Comparison of ENCODE assay signal across 8 cellular contexts in the genomic region with DNA sequence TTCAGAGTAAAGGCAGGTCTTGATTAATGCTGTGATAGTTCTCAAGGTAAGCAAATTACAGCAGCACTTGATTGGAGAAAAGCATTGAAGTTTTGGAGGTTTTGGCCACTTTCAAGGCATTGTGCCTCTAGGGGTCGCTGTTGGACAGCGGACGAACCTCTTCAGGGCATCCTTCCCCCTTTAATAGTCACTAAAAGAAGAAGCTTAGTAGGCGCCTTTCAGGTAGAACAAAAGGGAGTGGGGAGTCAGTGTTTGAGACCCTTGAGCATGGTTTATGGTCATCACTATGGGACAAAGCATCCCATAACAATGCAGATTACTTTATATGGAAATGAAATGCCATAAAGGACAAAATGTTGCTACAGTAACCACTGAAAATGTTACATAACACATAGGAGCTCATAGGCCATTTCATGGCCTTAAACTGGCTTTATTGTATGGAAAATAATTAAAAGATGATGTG.
DNase-seq lines count a peak whose midpoint lies in the region.

No MANE protein-coding gene starts in this region.

- DNase-seq in DMS153 (lab: John Stamatoyannopoulos, UW) (peak; percentile 30), H4 (ENCODE audit: low spot score) (peak; percentile 44), LoVo (ENCODE audit: low spot score) (peak; percentile 78), SIG-M5 (lab: John Stamatoyannopoulos, UW) (peak; percentile 16), globus pallidus (ENCODE audit: low spot score) (peak; percentile 91), nucleus accumbens (lab: John Stamatoyannopoulos, UW) (peak in 54 of 56 donors; percentile 9 to 95 (median 72)), substantia nigra (lab: John Stamatoyannopoulos, UW) (peak; percentile 2 to 88 (median 73))
- DNase-seq in activated naive CD4-positive, alpha-beta T cell (lab: John Stamatoyannopoulos, UW) = peak; percentile 70 to 84 (median 82)

- peak overlapping the region; percentile 84 for H3K27ac ChIP-seq in substantia nigra (ENCODE audit: low read depth, low read length, poor library complexity, severe bottlenecking)

Comparison
In these comparisons a context has a peak if more than half of its experiments do, and no peak if none do; other contexts are left out.
1. Peak in every context shown above with its lines: DNase-seq and H3K27ac ChIP-seq.
2. DNase-seq: peak in every context shown above with its lines; median percentile 91 in globus pallidus; 82 in activated naive CD4-positive, alpha-beta T cell; 78 in LoVo; 73 in substantia nigra; 72 in nucleus accumbens; 44 in H4; 30 in DMS153; 16 in SIG-M5.